Comparison of ENCODE assay signal across 1 cellular context in the genomic region with DNA sequence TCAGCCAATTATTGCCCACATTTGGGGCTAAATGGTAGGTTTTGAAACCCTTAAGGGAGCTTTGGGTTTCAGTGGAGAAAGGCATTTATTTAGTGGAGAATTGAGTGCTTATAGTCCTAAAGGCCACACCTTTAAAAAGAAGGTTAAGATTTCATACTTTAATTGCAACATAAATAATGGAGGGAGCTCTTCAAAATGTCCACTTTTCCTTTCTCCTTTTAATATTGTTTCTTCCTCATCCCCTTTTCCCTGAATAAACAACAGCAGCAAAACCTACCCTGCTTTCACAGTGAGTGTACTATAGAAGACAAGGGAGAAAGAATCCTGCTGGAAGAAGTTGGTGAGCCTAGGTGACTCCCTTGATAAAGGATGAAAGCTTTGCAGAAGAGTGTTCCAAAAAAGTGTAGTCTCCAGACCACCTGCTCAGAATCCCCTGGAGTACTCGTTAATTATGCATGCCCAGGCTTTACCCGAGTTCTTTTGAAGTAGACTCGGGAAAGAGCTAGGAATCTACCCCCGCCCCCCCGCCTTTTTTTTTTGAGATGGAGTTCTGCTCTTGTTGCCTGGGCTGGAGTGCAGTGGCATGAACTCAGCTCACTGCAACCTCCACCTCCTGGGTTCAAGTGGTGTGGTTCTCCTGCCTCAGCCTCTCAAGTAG.
TF ChIP-seq lines count a peak whose summit lies in the region.

No MANE protein-coding gene starts in this region.

TF ChIP-seq in A549, 52 proteins besides CTCF, POLR2A, EP300 and RAD21 (continued from another document):
- TF ChIP-seq, protein P1, sequence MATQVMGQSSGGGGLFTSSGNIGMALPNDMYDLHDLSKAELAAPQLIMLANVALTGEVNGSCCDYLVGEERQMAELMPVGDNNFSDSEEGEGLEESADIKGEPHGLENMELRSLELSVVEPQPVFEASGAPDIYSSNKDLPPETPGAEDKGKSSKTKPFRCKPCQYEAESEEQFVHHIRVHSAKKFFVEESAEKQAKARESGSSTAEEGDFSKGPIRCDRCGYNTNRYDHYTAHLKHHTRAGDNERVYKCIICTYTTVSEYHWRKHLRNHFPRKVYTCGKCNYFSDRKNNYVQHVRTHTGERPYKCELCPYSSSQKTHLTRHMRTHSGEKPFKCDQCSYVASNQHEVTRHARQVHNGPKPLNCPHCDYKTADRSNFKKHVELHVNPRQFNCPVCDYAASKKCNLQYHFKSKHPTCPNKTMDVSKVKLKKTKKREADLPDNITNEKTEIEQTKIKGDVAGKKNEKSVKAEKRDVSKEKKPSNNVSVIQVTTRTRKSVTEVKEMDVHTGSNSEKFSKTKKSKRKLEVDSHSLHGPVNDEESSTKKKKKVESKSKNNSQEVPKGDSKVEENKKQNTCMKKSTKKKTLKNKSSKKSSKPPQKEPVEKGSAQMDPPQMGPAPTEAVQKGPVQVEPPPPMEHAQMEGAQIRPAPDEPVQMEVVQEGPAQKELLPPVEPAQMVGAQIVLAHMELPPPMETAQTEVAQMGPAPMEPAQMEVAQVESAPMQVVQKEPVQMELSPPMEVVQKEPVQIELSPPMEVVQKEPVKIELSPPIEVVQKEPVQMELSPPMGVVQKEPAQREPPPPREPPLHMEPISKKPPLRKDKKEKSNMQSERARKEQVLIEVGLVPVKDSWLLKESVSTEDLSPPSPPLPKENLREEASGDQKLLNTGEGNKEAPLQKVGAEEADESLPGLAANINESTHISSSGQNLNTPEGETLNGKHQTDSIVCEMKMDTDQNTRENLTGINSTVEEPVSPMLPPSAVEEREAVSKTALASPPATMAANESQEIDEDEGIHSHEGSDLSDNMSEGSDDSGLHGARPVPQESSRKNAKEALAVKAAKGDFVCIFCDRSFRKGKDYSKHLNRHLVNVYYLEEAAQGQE (IDR thresholded peaks at IDR 0.05) = 0 out of 2 replicates have a peak, but pooled peaks have one; percentile 16
- 0 out of 2 replicates have a peak, but pooled peaks have one; percentile 34 for TF ChIP-seq ZNF302 (CRISPR knock-in tag; IDR thresholded peaks at IDR 0.05)
- TF ChIP-seq RFX5 (IDR thresholded peaks at IDR 0.05) = no peak
- no peak for TF ChIP-seq BHLHE40 (IDR thresholded peaks at IDR 0.05; ENCODE audit: low read depth, low read length)
- TF ChIP-seq BCL3 (IDR thresholded peaks at IDR 0.05) = no peak
- TF ChIP-seq, protein P2, sequence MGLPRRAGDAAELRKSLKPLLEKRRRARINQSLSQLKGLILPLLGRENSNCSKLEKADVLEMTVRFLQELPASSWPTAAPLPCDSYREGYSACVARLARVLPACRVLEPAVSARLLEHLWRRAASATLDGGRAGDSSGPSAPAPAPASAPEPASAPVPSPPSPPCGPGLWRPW (IDR thresholded peaks at IDR 0.05) = no peak
- no peak for TF ChIP-seq RNF2 (IDR thresholded peaks at IDR 0.05; ENCODE audit: borderline replicate concordance, low read depth)
- TF ChIP-seq HOXB13 (CRISPR knock-in tag; IDR thresholded peaks at IDR 0.05; ENCODE audit: low read depth) = no peak
- TF ChIP-seq MAZ (IDR thresholded peaks at IDR 0.05; ENCODE audit: borderline replicate concordance, low read depth, low read length) = no peak
- no peak for TF ChIP-seq JUNB (IDR thresholded peaks at IDR 0.05)
- no peak for TF ChIP-seq RCOR1 (IDR thresholded peaks at IDR 0.05; ENCODE audit: low read depth, low read length)
- no peak for TF ChIP-seq MAFK (IDR thresholded peaks at IDR 0.05; ENCODE audit: partially characterized antibody)
- no peak for TF ChIP-seq HDAC2 (IDR thresholded peaks at IDR 0.05)
- no peak for TF ChIP-seq GATA3 (IDR thresholded peaks at IDR 0.05; ENCODE audit: borderline replicate concordance)
- peak; percentile 89; the same call in 1 of the 2 replicates for TF ChIP-seq FOSB (CRISPR knock-in tag; IDR thresholded peaks at IDR 0.05)
- 0 out of 2 replicates have a peak, but pooled peaks have one; percentile 0 for TF ChIP-seq TP53 (CRISPR knock-in tag; IDR thresholded peaks at IDR 0.05)
- TF ChIP-seq NPAS2 (CRISPR knock-in tag; IDR thresholded peaks at IDR 0.05; ENCODE audit: borderline replicate concordance) = no peak
- TF ChIP-seq CBX2 (IDR thresholded peaks at IDR 0.05; ENCODE audit: borderline replicate concordance, low read depth) = no peak
